Comparison of ENCODE assay signal across 8 cellular contexts in genomic region chr16:22191089-22191965, GRCh38.
DNase-seq lines count a peak whose midpoint lies in the region; ATAC-seq and TF ChIP-seq lines count a peak whose summit lies in the region.

No MANE protein-coding gene starts in this region.

- TF ChIP-seq CTCF in AG04449 (IDR thresholded peaks at IDR 0.05; ENCODE audit: insufficient read depth, low read length, missing control alignments) = no peak

- CTCF ChIA-PET in AG04449 (lab: Yijun Ruan, JAX) = interaction anchor here (1.0 to 12.2 kb wide), 5 partner anchors 9 to 628 kb away, joined by 3 to 272 read pairs (median 3); partner anchors contain the start of genes MOSMO, PDZD9 and POLR3E

- DNase-seq in AG04449 (ENCODE audit: low read depth, low spot score) (peak; percentile 84), NCI-H446 (lab: John Stamatoyannopoulos, UW) (peak; percentile 89 to 97), cerebellar cortex (ENCODE audit: low spot score) (peak; percentile 98), kidney glomerular epithelial cell (lab: John Stamatoyannopoulos, UW) (peak; percentile 97)
- DNase-seq in activated CD4-positive, CD25-positive, alpha-beta regulatory T cell treated with anti-CD3 and anti-CD28 coated beads, Interleukin-2, amount 50 U/mL, for 72 hours = peak; percentile 92
- peak; percentile 96 to 98 for DNase-seq in stimulated activated CD4-positive, alpha-beta T cell treated with anti-CD3 and anti-CD28 coated beads, Interleukin-1b, Interleukin-23, amount 100 ng/mL, for 1 hour (ENCODE audit: low read depth in 2 of 2)

- ATAC-seq in GM19035 (IDR thresholded peaks at IDR 0.05; ENCODE audit: unreplicated experiment) (peak; percentile 29), HG03342 (IDR thresholded peaks at IDR 0.05; ENCODE audit: unreplicated experiment) (peak; percentile 29)

- POLR2A ChIA-PET in AG04449 (lab: Yijun Ruan, JAX) = interaction anchor here (0.6 kb wide), 1 partner anchor 164 kb away, joined by 3 read pairs; no protein-coding TSS in a partner anchor

- H3K4me3 ChIP-seq in AG04449 (ENCODE audit: low read depth, low read length) = peak overlapping the region; percentile 69

Comparison
In these comparisons a context has a peak if more than half of its experiments do, and no peak if none do; other contexts are left out.
1. Peak in every context shown above with its lines: DNase-seq, ATAC-seq and H3K4me3 ChIP-seq.